ENCODE assay signal across 8 cellular contexts in the genomic region with DNA sequence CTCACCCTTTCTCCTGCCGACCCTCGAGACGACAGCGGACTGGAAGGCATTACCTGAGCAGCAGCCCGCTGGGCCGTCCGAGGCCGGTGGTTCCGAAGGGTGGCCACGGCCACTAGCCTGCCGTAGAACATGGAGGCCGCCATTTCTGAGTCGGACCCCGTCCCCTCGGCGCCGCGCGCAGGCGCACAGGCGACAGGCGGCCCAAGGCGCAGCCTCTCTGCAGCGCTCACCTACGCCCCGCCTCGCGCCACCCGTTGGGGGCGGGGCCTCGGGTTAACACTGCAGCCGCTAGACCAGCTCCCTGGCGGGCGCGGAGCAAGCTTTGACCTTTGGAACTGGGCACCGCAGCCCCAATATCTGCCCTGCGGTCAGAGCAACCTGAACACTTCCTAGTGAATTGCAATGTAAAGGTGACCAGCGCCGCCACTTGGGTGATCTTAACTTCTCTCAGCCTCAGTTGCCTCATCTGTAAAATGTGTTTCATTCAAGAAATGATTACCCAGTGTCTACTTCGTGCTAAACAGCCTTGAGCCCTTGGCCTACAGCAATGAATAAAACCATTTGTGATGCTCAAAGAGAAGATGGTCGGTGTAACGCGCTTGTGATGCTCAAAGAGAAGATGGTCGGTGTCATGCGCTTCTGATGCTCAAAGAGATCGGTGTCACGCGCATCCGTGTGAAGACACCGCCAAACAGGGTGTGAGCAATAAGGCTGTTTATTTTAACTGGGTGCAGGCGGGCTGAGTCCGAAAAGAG. TPM values are rescaled to one million over a fixed set of nuclear protein-coding genes. Genes with fewer than 3 reads are reported as not detected.
DNase-seq lines count a peak whose midpoint lies in the region; ATAC-seq, FAIRE-seq and TF ChIP-seq lines count a peak whose summit lies in the region.

SUCLA2 (minus strand) TSS at position 147 of the 755 bp plus-strand sequence; CDS start at position 143, 4 bp downstream.

- intact Hi-C loops in kidney (cut with DNase I): no loop called here

- H3K9ac ChIP-seq in kidney (ENCODE audit: low read length in 2 of 2): peak within 1 kb of the TSS; percentile 76 to 77

- H3K9me3 ChIP-seq in kidney (ENCODE audit: control insufficient read depth in 1 of 2, low read length in 2 of 2): no peaks in the 10 kb centered on the region

- peak; percentile 100 for DNase-seq in AG20443 (ENCODE audit: low spot score)
- peak; percentile 56 to 89 for DNase-seq in NCI-H446 (lab: John Stamatoyannopoulos, UW)
- peak; percentile 94 for DNase-seq in activated CD4-positive, CD25-positive, alpha-beta regulatory T cell treated with anti-CD3 and anti-CD28 coated beads, Interleukin-2, amount 50 U/mL, for 72 hours
- peak; percentile 89 for DNase-seq in cerebellar cortex (ENCODE audit: low spot score)
- peak; percentile 96 for DNase-seq in kidney
- DNase-seq in stimulated activated CD4-positive, alpha-beta T cell treated with anti-CD3 and anti-CD28 coated beads, Interleukin-15, amount 100 ng/mL, for 1 hour (ENCODE audit: low read depth in 1 of 2, low spot score in 1 of 2): peak; percentile 77 to 91

- peak within 1 kb of the TSS; percentile 80 to 82 for H3K4me3 ChIP-seq in kidney (ENCODE audit: low read length in 2 of 2)

- peak; percentile 12 for TF ChIP-seq CTCF in kidney (IDR thresholded peaks at IDR 0.05; ENCODE audit: borderline replicate concordance, extremely low read depth, insufficient read depth)

- peaks cover 0 to 5% of the 10 kb centered on the region in 2 donors for H3K4me1 ChIP-seq in kidney (ENCODE audit: control insufficient read depth in 1 of 2, insufficient read depth in 1 of 2, low read depth in 1 of 2, low read length in 2 of 2)

- peak within 1 kb of the TSS; percentile 11 to 68 for H3K27ac ChIP-seq in kidney (ENCODE audit: low read depth in 2 of 2, low read length in 2 of 2)

- H3K36me3 ChIP-seq in kidney (ENCODE audit: control insufficient read depth in 1 of 2, insufficient read depth in 2 of 2, low read length in 2 of 2): no peaks in the 10 kb centered on the region

- no peak for FAIRE-seq in kidney (lab: Jason Lieb, UNC)

- ATAC-seq in GM19035 (IDR thresholded peaks at IDR 0.05; ENCODE audit: unreplicated experiment): peak; percentile 99
- peak; percentile 98 for ATAC-seq in HG03342 (IDR thresholded peaks at IDR 0.05; ENCODE audit: unreplicated experiment)

RNA-seq across cellular contexts. Expression of gene SUCLA2, which starts in this region (rescaled TPM):
- 50.7 TPM for total RNA-seq in kidney
- polyA plus RNA-seq in kidney (ENCODE audit: insufficient read depth, low read depth, low replicate concordance): 70.4 TPM

Comparison
In these comparisons a context has a peak if more than half of its experiments do, and no peak if none do; other contexts are left out.
1. Peak in every context shown above with its lines: DNase-seq, ATAC-seq, H3K4me3 ChIP-seq and H3K27ac ChIP-seq.